ENCODE assay signal across 1 cellular context in the genomic region with DNA sequence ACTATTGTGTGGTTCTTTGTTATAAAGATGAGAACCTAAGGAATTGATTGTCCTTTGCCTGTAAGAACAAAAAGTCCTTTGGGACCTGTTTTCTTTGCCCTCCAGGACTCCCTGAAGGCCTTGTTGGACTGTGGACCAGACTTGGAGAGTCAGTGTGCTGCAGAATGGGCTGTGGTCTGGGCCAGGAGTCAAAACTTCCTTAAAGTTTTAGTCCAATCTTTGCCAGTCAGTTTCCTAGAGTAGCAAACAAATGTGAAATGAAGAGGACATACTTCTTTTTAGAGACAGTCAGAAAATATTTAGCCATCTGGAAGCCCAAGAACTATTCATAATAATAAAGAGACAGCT.
TF ChIP-seq lines count a peak whose summit lies in the region.

No MANE protein-coding gene starts in this region.

TF ChIP-seq in GM12878, 131 proteins besides CTCF, POLR2A, EP300 and RAD21 (continued from another document):
- no peak for TF ChIP-seq HCFC1 (IDR thresholded peaks at IDR 0.05; ENCODE audit: low read length)
- no peak for TF ChIP-seq CHD4 (IDR thresholded peaks at IDR 0.05)
- no peak for TF ChIP-seq IKZF1 (conservative IDR thresholded peaks at IDR 0.05)
- TF ChIP-seq ZZZ3 (IDR thresholded peaks at IDR 0.05; ENCODE audit: control insufficient read depth, insufficient read length, low read depth): no peak
- TF ChIP-seq NBN (IDR thresholded peaks at IDR 0.05): no peak
- no peak for TF ChIP-seq SPI1 (IDR thresholded peaks at IDR 0.05; ENCODE audit: borderline replicate concordance, insufficient read depth, low read depth, low read length)
- TF ChIP-seq SIN3A (IDR thresholded peaks at IDR 0.05; ENCODE audit: low read depth, low read length): no peak
- no peak for TF ChIP-seq SIX5 (IDR thresholded peaks at IDR 0.05; ENCODE audit: low read depth, low read length, severe bottlenecking)
- no peak for TF ChIP-seq BRCA1 (IDR thresholded peaks at IDR 0.05; ENCODE audit: low read depth, low read length)
- peak; percentile 33 for TF ChIP-seq MEF2B (IDR thresholded peaks at IDR 0.05; ENCODE audit: partially characterized antibody, poor library complexity, severe bottlenecking)
- TF ChIP-seq HSF1 (IDR thresholded peaks at IDR 0.05; ENCODE audit: low read depth, low read length): no peak
- 0 out of 2 replicates have a peak, but pooled peaks have one; percentile 7 for TF ChIP-seq CBFB (IDR thresholded peaks at IDR 0.05; ENCODE audit: low read depth)
- no peak for TF ChIP-seq CBX3 (IDR thresholded peaks at IDR 0.05; ENCODE audit: borderline replicate concordance, low read depth)
- TF ChIP-seq ESRRA (IDR thresholded peaks at IDR 0.05; ENCODE audit: low read length): no peak
- TF ChIP-seq ZBED1 (IDR thresholded peaks at IDR 0.05; ENCODE audit: borderline replicate concordance): no peak
- TF ChIP-seq SMAD1 (IDR thresholded peaks at IDR 0.05; ENCODE audit: low read depth, partially characterized antibody): no peak
- no peak for TF ChIP-seq TCF12 (IDR thresholded peaks at IDR 0.05; ENCODE audit: low read depth, low read length)
- TF ChIP-seq BMI1 (IDR thresholded peaks at IDR 0.05; ENCODE audit: borderline replicate concordance): no peak
- TF ChIP-seq SP1 (IDR thresholded peaks at IDR 0.05; ENCODE audit: low read depth, low read length): no peak
- TF ChIP-seq STAT1 (conservative IDR thresholded peaks at IDR 0.05): no peak
